Comparison of ENCODE assay signal across 15 cellular contexts in the genomic region with DNA sequence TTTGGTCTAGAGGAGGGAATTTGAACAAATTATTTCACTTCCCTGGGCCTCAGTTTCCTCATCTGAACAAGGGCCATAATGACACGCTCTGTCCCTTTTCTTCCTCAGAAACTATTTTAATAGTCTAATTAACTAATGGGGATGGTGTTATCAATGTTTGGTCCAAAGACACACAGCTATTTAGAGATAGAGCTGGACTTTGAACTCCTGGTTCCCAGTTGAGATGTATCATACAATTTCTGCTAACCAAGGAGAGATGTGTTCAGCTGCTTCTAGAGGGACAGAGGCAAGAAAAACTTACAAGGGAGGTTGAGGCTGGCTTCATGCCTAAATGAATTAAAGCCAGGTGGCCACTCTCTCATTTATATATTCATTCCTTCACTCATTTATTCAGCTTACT.
DNase-seq lines count a peak whose midpoint lies in the region; ATAC-seq and TF ChIP-seq lines count a peak whose summit lies in the region.
"Had no signal": no experiment of that assay in that cellular context is flagged by ENCODE, and none has a peak within 500 bp of the region (broad histone marks: within the 10 kb centered on the region; RNA-seq: fewer than 3 reads in every experiment).

No MANE protein-coding gene starts in this region.

- in situ Hi-C loops in mammary epithelial cell (cut with MboI; ENCODE audit: low sequenced_read_pairs in 2 of 2), result no loop called here

- H2AFZ ChIP-seq in mammary epithelial cell (ENCODE audit: low read depth, low read length) (peak overlapping the region; percentile 77), neural progenitor cell (replicated peaks) (no peak overlapping the region)

- H3K9me3 Mint-ChIP-seq in neural progenitor cell, result peaks cover 2% of the 10 kb centered on the region
- no peaks in the 10 kb centered on the region for H3K9me3 Mint-ChIP-seq in activated T-helper 1 cell treated with anti-CD3 and anti-CD28 coated beads, Interleukin-12 subunit alpha, Interleukin-12 subunit beta, Interleukin-2, Interleukin-4 antibody, amounts not matched to agents 30 ng/mL and 10 ng/mL and 1 ng/mL, durations not matched to agents 14 hours and 24 hours and 36 hours
- H3K9me3 Mint-ChIP-seq: activated CD8-positive, alpha-beta T cell treated with anti-CD3 and anti-CD28 coated beads for 36 hours; nephron progenitor cell had no signal

- H3K79me2 ChIP-seq in mammary epithelial cell (ENCODE audit: insufficient read depth, low read length) (no peaks in the 10 kb centered on the region), neural progenitor cell (ENCODE audit: low read depth) (no peaks in the 10 kb centered on the region)

- H3K4me1 ChIP-seq in mammary epithelial cell (ENCODE audit: insufficient read depth, low read length) (no peaks in the 10 kb centered on the region), breast epithelium (no peaks in the 10 kb centered on the region), esophagus muscularis mucosa (peaks cover 4 to 18% (median 15%) of the 10 kb centered on the region in 4 donors), neural progenitor cell (peaks cover 3% of the 10 kb centered on the region), uterus (no peaks in the 10 kb centered on the region)

- H3K4me2 ChIP-seq in mammary epithelial cell (ENCODE audit: insufficient read depth, low read depth, low read length) (no peak overlapping the region), neural progenitor cell (no peak overlapping the region)

- ATAC-seq in HG02973 (IDR thresholded peaks at IDR 0.05; ENCODE audit: unreplicated experiment) (no peak), HG02642 (IDR thresholded peaks at IDR 0.05; ENCODE audit: poor library complexity, unreplicated experiment) (no peak)

- H3F3A ChIP-seq in neural progenitor cell (ENCODE audit: low read depth), result no peaks in the 10 kb centered on the region

- H3K9me3 ChIP-seq in mammary epithelial cell (replicated peaks; ENCODE audit: insufficient read depth, low read length) (no peaks in the 10 kb centered on the region), breast epithelium (no peaks in the 10 kb centered on the region), esophagus muscularis mucosa (no peaks in the 10 kb centered on the region), neural progenitor cell (ENCODE audit: low read depth) (no peaks in the 10 kb centered on the region), uterus (no peaks in the 10 kb centered on the region)
- H3K9me3 ChIP-seq: Peyer's patch had no signal

- H3K27me3 Mint-ChIP-seq in neural progenitor cell (ENCODE audit: insufficient read depth, low read depth), result no peaks in the 10 kb centered on the region
- H3K27me3 Mint-ChIP-seq in activated T-helper 1 cell treated with anti-CD3 and anti-CD28 coated beads, Interleukin-12 subunit alpha, Interleukin-12 subunit beta, Interleukin-2, Interleukin-4 antibody, amounts not matched to agents 30 ng/mL and 10 ng/mL and 1 ng/mL, durations not matched to agents 14 hours and 24 hours and 36 hours (ENCODE audit: insufficient read depth), result peaks cover 14% of the 10 kb centered on the region

- H3K9ac ChIP-seq in mammary epithelial cell (ENCODE audit: insufficient read depth, low read length), result no peak overlapping the region
- no peak overlapping the region for H3K9ac ChIP-seq in neural progenitor cell

- H3K36me3 ChIP-seq in mammary epithelial cell (ENCODE audit: insufficient read depth, low read length) (no peaks in the 10 kb centered on the region), breast epithelium (no peaks in the 10 kb centered on the region), esophagus muscularis mucosa (no peaks in the 10 kb centered on the region), neural progenitor cell (no peaks in the 10 kb centered on the region), uterus (no peaks in the 10 kb centered on the region)
- H3K36me3 ChIP-seq: Peyer's patch, WERI-Rb-1 had no signal

- no peak for DNase-seq in mammary epithelial cell
- no peak for DNase-seq in breast epithelium (ENCODE audit: low spot score in 2 of 2)
- DNase-seq in esophagus muscularis mucosa (ENCODE audit: extremely low spot score), result no peak
- no peak for DNase-seq in neural progenitor cell (ENCODE audit: low spot score)
- DNase-seq in uterus, result no peak
- no peak for DNase-seq in activated T-helper 1 cell treated with anti-CD3 and anti-CD28 coated beads, Interleukin-12 subunit alpha, Interleukin-12 subunit beta, Interleukin-2, Interleukin-4 antibody, amounts not matched to agents 30 ng/mL and 10 ng/mL and 1 ng/mL, durations not matched to agents 14 hours and 24 hours and 36 hours (ENCODE audit: low spot score)

- H3K27me3 ChIP-seq in mammary epithelial cell (ENCODE audit: insufficient read depth, low read length) (no peaks in the 10 kb centered on the region), breast epithelium (no peaks in the 10 kb centered on the region), esophagus muscularis mucosa (no peaks in the 10 kb centered on the region), neural progenitor cell (no peaks in the 10 kb centered on the region), uterus (no peaks in the 10 kb centered on the region)
- H3K27me3 ChIP-seq: Peyer's patch had no signal

- H4K20me1 ChIP-seq in mammary epithelial cell (ENCODE audit: insufficient read depth, low read length) (no peaks in the 10 kb centered on the region), neural progenitor cell (ENCODE audit: low read depth) (no peaks in the 10 kb centered on the region)

- dilution Hi-C loops in mammary epithelial cell (cut with HindIII; ENCODE audit: low sequenced_read_pairs), result no loop called here

- peak overlapping the region; percentile 61 for H3K27ac Mint-ChIP-seq in neural progenitor cell
- no peak overlapping the region for H3K27ac Mint-ChIP-seq in activated T-helper 1 cell treated with anti-CD3 and anti-CD28 coated beads, Interleukin-12 subunit alpha, Interleukin-12 subunit beta, Interleukin-2, Interleukin-4 antibody, amounts not matched to agents 30 ng/mL and 10 ng/mL and 1 ng/mL, durations not matched to agents 14 hours and 24 hours and 36 hours
- H3K27ac Mint-ChIP-seq: activated CD8-positive, alpha-beta T cell treated with anti-CD3 and anti-CD28 coated beads for 36 hours; B cell had no signal

- TF ChIP-seq POLR2A in breast epithelium (IDR thresholded peaks at IDR 0.05), result no peak
- TF ChIP-seq POLR2A in esophagus muscularis mucosa (IDR thresholded peaks at IDR 0.05; ENCODE audit: low read depth), result no peak
- TF ChIP-seq POLR2A in uterus (IDR thresholded peaks at IDR 0.05), result no peak

- intact Hi-C loops in mammary epithelial cell (cut with micrococcal nuclease), result loop anchor here (2.0 kb wide), 3 partner anchors 31 to 133 kb away; no protein-coding TSS in a partner anchor
- intact Hi-C loops in breast epithelium (cut with DNase I; ENCODE audit: low total_unique reads), result no loop called here
- intact Hi-C loops in esophagus muscularis mucosa (cut with DNase I), result loop anchor here (2.0 kb wide), 1 partner anchor 133 kb away; no protein-coding TSS in a partner anchor
- intact Hi-C loops in uterus (cut with DNase I; ENCODE audit: low total_unique reads), result no loop called here
- intact Hi-C loops in activated T-helper 1 cell treated with anti-CD3 and anti-CD28 coated beads, Interleukin-12 subunit alpha, Interleukin-12 subunit beta, Interleukin-2, Interleukin-4 antibody, amounts not matched to agents 30 ng/mL and 10 ng/mL and 1 ng/mL, durations not matched to agents 14 hours and 24 hours and 36 hours (cut with micrococcal nuclease), result loop anchor here (1.0 to 2.0 kb wide), 2 partner anchors 31 to 187 kb away; no protein-coding TSS in a partner anchor

- TF ChIP-seq CTCF in mammary epithelial cell (conservative IDR thresholded peaks at IDR 0.05 in 1 of 2, IDR thresholded peaks at IDR 0.05 in 1 of 2; ENCODE audit: extremely low read depth in 1 of 2, insufficient read depth in 1 of 2, low read depth in 1 of 2, low read length in 2 of 2) (no peak), breast epithelium (IDR thresholded peaks at IDR 0.05) (no peak), esophagus muscularis mucosa (IDR thresholded peaks at IDR 0.05) (no peak), neural progenitor cell (IDR thresholded peaks at IDR 0.05) (no peak), uterus (IDR thresholded peaks at IDR 0.05) (no peak)

- no TSS peak for BruUV-seq in mammary epithelial cell (replicated peaks; lab: Mats Ljungman, UMichigan)

- no peak overlapping the region for H3K4me3 Mint-ChIP-seq in neural progenitor cell
- no peak overlapping the region for H3K4me3 Mint-ChIP-seq in activated T-helper 1 cell treated with anti-CD3 and anti-CD28 coated beads, Interleukin-12 subunit alpha, Interleukin-12 subunit beta, Interleukin-2, Interleukin-4 antibody, amounts not matched to agents 30 ng/mL and 10 ng/mL and 1 ng/mL, durations not matched to agents 14 hours and 24 hours and 36 hours
- H3K4me3 Mint-ChIP-seq: activated CD8-positive, alpha-beta T cell treated with anti-CD3 and anti-CD28 coated beads for 36 hours had no signal

- H3K27ac ChIP-seq in mammary epithelial cell (ENCODE audit: insufficient read depth, low read depth, low read length) (no peak overlapping the region), breast epithelium (no peak overlapping the region), esophagus muscularis mucosa (replicated peaks in 1 of 4) (peak overlapping the region; percentile 72 to 82 (median 74)), neural progenitor cell (no peak overlapping the region), uterus (peak overlapping the region; percentile 51 to 83)
- H3K27ac ChIP-seq: 22Rv1, epithelial cell of prostate, WERI-Rb-1 had no signal

- CTCF ChIA-PET in mammary epithelial cell (lab: Charles Lee; ENCODE audit: low non-redundant PET), result no interaction called here

- peaks cover 6% of the 10 kb centered on the region for H3K4me1 Mint-ChIP-seq in neural progenitor cell
- peaks cover 5% of the 10 kb centered on the region for H3K4me1 Mint-ChIP-seq in activated T-helper 1 cell treated with anti-CD3 and anti-CD28 coated beads, Interleukin-12 subunit alpha, Interleukin-12 subunit beta, Interleukin-2, Interleukin-4 antibody, amounts not matched to agents 30 ng/mL and 10 ng/mL and 1 ng/mL, durations not matched to agents 14 hours and 24 hours and 36 hours (ENCODE audit: low read depth)

- TF ChIP-seq EP300 in esophagus muscularis mucosa (IDR thresholded peaks at IDR 0.05), result no peak

- H3K4me3 ChIP-seq in mammary epithelial cell (replicated peaks in 1 of 3; ENCODE audit: insufficient read depth in 1 of 3, low read depth in 2 of 3, low read length in 3 of 3) (no peak overlapping the region), breast epithelium (no peak overlapping the region), esophagus muscularis mucosa (peak overlapping the region in 1 of 4 donors; percentile 14), neural progenitor cell (no peak overlapping the region), uterus (no peak overlapping the region)
- H3K4me3 ChIP-seq: Peyer's patch had no signal

- WGBS in mammary epithelial cell (ENCODE audit: low coverage, missing lambda C conversion rate), result 83% methylated on average over 1 of the region's 1 CpG
- 95% methylated on average over 1 of the region's 1 CpG for WGBS in esophagus muscularis mucosa

- no peaks in the 10 kb centered on the region for H3K36me3 Mint-ChIP-seq in neural progenitor cell
- H3K36me3 Mint-ChIP-seq in activated T-helper 1 cell treated with anti-CD3 and anti-CD28 coated beads, Interleukin-12 subunit alpha, Interleukin-12 subunit beta, Interleukin-2, Interleukin-4 antibody, amounts not matched to agents 30 ng/mL and 10 ng/mL and 1 ng/mL, durations not matched to agents 14 hours and 24 hours and 36 hours (ENCODE audit: low read depth), result no peaks in the 10 kb centered on the region

Comparison
In these comparisons a context has a peak if more than half of its experiments do, and no peak if none do; other contexts are left out.
1. intact Hi-C loops: an anchor here in mammary epithelial cell (2.0 kb wide), esophagus muscularis mucosa (2.0 kb wide) and activated T-helper 1 cell treated with anti-CD3 and anti-CD28 coated beads, Interleukin-12 subunit alpha, Interleukin-12 subunit beta, Interleukin-2, Interleukin-4 antibody, amounts not matched to agents 30 ng/mL and 10 ng/mL and 1 ng/mL, durations not matched to agents 14 hours and 24 hours and 36 hours (1.0 to 2.0 kb wide); none called in breast epithelium and uterus.
2. H3K27ac ChIP-seq: peak in esophagus muscularis mucosa (4 of 4) and uterus (2 of 2); none in mammary epithelial cell (single experiment), breast epithelium (0 of 2) and neural progenitor cell (single experiment).